Comparison of ENCODE assay signal across 8 cellular contexts in genomic region chr3:45110185-45110833, GRCh38. TPM values are rescaled to one million over a fixed set of nuclear protein-coding genes. Genes with fewer than 3 reads are reported as not detected.
A peak's percentile ranks its signal among the peaks of the same experiment; 100 is the strongest.
DNase-seq lines count a peak whose midpoint lies in the region; ATAC-seq, FAIRE-seq and TF ChIP-seq lines count a peak whose summit lies in the region.

No MANE protein-coding gene starts in this region.

- H3K27me3 Mint-ChIP-seq in activated CD4-positive, alpha-beta memory T cell treated with anti-CD3 and anti-CD28 coated beads, Interleukin-2, amount 10 ng/mL, durations not matched to agents 7 days and 5 days = peaks cover 29% of the 10 kb centered on the region
- H3K27me3 Mint-ChIP-seq in Caco-2 (ENCODE audit: insufficient read depth, unreplicated experiment) = no peaks in the 10 kb centered on the region

- peaks cover 29% of the 10 kb centered on the region for H3K36me3 Mint-ChIP-seq in activated CD4-positive, alpha-beta memory T cell treated with anti-CD3 and anti-CD28 coated beads, Interleukin-2, amount 10 ng/mL, durations not matched to agents 7 days and 5 days (ENCODE audit: low read depth)
- peaks cover 30% of the 10 kb centered on the region for H3K36me3 Mint-ChIP-seq in Caco-2 (ENCODE audit: insufficient read depth, unreplicated experiment)

- peaks cover 83% of the 10 kb centered on the region for H3K4me1 Mint-ChIP-seq in activated CD4-positive, alpha-beta memory T cell treated with anti-CD3 and anti-CD28 coated beads, Interleukin-2, amount 10 ng/mL, durations not matched to agents 7 days and 5 days
- H3K4me1 Mint-ChIP-seq in Caco-2 (ENCODE audit: low read depth, unreplicated experiment) = peaks cover 5% of the 10 kb centered on the region

- CTCF ChIA-PET in activated CD4-positive, alpha-beta memory T cell treated with anti-CD3 and anti-CD28 coated beads, Interleukin-2, amount 10 ng/mL, durations not matched to agents 7 days and 5 days (lab: Charles Lee) = interaction anchor here (1.2 kb wide), 1 partner anchor 100 kb away, joined by 3 read pairs; no protein-coding TSS in a partner anchor
- CTCF ChIA-PET in Caco-2 (lab: Charles Lee) = no interaction called here

- FAIRE-seq in GM12891 (lab: Jason Lieb, UNC) = no peak

- POLR2A ChIA-PET in activated CD4-positive, alpha-beta memory T cell treated with anti-CD3 and anti-CD28 coated beads, Interleukin-2, amount 10 ng/mL, durations not matched to agents 7 days and 5 days (lab: Charles Lee) = interaction anchor here (0.6 to 1.2 kb wide), 3 partner anchors 13 to 58 kb away, joined by 3 read pairs; no protein-coding TSS in a partner anchor
- POLR2A ChIA-PET in Caco-2 (lab: Charles Lee) = interaction anchor here (0.5 kb wide), 1 partner anchor 123 kb away, joined by 3 read pairs; no protein-coding TSS in a partner anchor

- H3K36me3 ChIP-seq in Caco-2 (ENCODE audit: control insufficient read depth, insufficient read depth, low read length) = no peaks in the 10 kb centered on the region

- ATAC-seq in HG03280 (IDR thresholded peaks at IDR 0.05; ENCODE audit: unreplicated experiment) = no peak

- H3K9me3 Mint-ChIP-seq in activated CD4-positive, alpha-beta memory T cell treated with anti-CD3 and anti-CD28 coated beads, Interleukin-2, amount 10 ng/mL, durations not matched to agents 7 days and 5 days = no peaks in the 10 kb centered on the region
- no peaks in the 10 kb centered on the region for H3K9me3 Mint-ChIP-seq in Caco-2 (ENCODE audit: unreplicated experiment)

- no peaks in the 10 kb centered on the region for H3K9me3 ChIP-seq in Caco-2

- H3K4me1 ChIP-seq in Caco-2 = peaks cover 7% of the 10 kb centered on the region

- peak overlapping the region; percentile 62 for H3K27ac Mint-ChIP-seq in activated CD4-positive, alpha-beta memory T cell treated with anti-CD3 and anti-CD28 coated beads, Interleukin-2, amount 10 ng/mL, durations not matched to agents 7 days and 5 days
- no peak overlapping the region for H3K27ac Mint-ChIP-seq in Caco-2 (ENCODE audit: unreplicated experiment)

- DNase-seq in GM12891 (ENCODE audit: insufficient read length, low spot score) (peak; percentile 17), KG1 (lab: John Stamatoyannopoulos, UW) (peak; percentile 55), mucosa of gallbladder (ENCODE audit: low spot score) (peak; percentile 58), Caco-2 (no peak), cerebellar nuclear complex (lab: John Stamatoyannopoulos, UW) (no peak), DMS53 treated with DMSO at 0.1 percent for 48 hours (lab: John Stamatoyannopoulos, UW; ENCODE audit: unreplicated experiment) (no peak)
- peak; percentile 63 for DNase-seq in activated CD4-positive, alpha-beta memory T cell treated with anti-CD3 and anti-CD28 coated beads, Interleukin-2, amount 10 ng/mL, durations not matched to agents 7 days and 5 days

- H3K27me3 ChIP-seq in Caco-2 (replicated peaks; ENCODE audit: control insufficient read depth, insufficient read depth, low read length) = no peaks in the 10 kb centered on the region

- intact Hi-C loops in Caco-2 (cut with micrococcal nuclease; ENCODE audit: unreplicated experiment) = no loop called here

- TF ChIP-seq CTCF in Caco-2 (IDR thresholded peaks at IDR 0.05; ENCODE audit: insufficient read depth in 1 of 2, low read depth in 1 of 2, low read length in 1 of 2, severe bottlenecking in 1 of 2, unreplicated experiment in 1 of 2) = no peak

- no peak for TF ChIP-seq POLR2A in GM12891 (IDR thresholded peaks at IDR 0.05; ENCODE audit: low read depth, low read length)

- peak overlapping the region; percentile 61 for H3K4me3 Mint-ChIP-seq in activated CD4-positive, alpha-beta memory T cell treated with anti-CD3 and anti-CD28 coated beads, Interleukin-2, amount 10 ng/mL, durations not matched to agents 7 days and 5 days
- H3K4me3 Mint-ChIP-seq in Caco-2 (ENCODE audit: unreplicated experiment) = no peak overlapping the region

- H3K4me3 ChIP-seq in Caco-2 (ENCODE audit: low read depth, low read length) = no peak overlapping the region

- BruUV-seq in Caco-2 (replicated peaks; lab: Mats Ljungman, UMichigan) = no TSS peak

TF ChIP-seq in GM12891, 5 proteins besides CTCF, POLR2A, EP300 and RAD21:
- TF ChIP-seq TAF1 (IDR thresholded peaks at IDR 0.05; ENCODE audit: low read depth, low read length) (no peak), PAX5 (IDR thresholded peaks at IDR 0.05; ENCODE audit: insufficient read depth, low read length, severe bottlenecking) (no peak), POLR2AphosphoS5 (IDR thresholded peaks at IDR 0.05; ENCODE audit: low read depth, low read length) (no peak), SPI1 (IDR thresholded peaks at IDR 0.05; ENCODE audit: low read depth, low read length) (peak; percentile 24; the same call in 1 of the 2 replicates)

RNA-seq across cellular contexts. Expression of gene CDCP1, which starts 35.9 kb away (rescaled TPM):
- 0.01 TPM for polyA plus RNA-seq in GM12891 (2012; ENCODE audit: low read depth, missing spikeins)
- 1 to 10 TPM; 1.9 to 2.2 TPM for total RNA-seq in activated CD4-positive, alpha-beta memory T cell treated with anti-CD3 and anti-CD28 coated beads, Interleukin-2, amount 10 ng/mL, durations not matched to agents 7 days and 5 days
- 42.4 TPM for total RNA-seq in mucosa of gallbladder
- 22.5 and 25.0 TPM in 2 replicates for total RNA-seq in Caco-2 (2022)

Comparison
In these comparisons a context has a peak if more than half of its experiments do, and no peak if none do; other contexts are left out.
1. DNase-seq: peak in GM12891 (single experiment), KG1 (single experiment), activated CD4-positive, alpha-beta memory T cell treated with anti-CD3 and anti-CD28 coated beads, Interleukin-2, amount 10 ng/mL, durations not matched to agents 7 days and 5 days (single experiment) and mucosa of gallbladder (single experiment); none in Caco-2 (0 of 2), cerebellar nuclear complex (0 of 2) and DMS53 treated with DMSO at 0.1 percent for 48 hours (single experiment).